1 cellular context compared by ENCODE assay signal in the genomic region with DNA sequence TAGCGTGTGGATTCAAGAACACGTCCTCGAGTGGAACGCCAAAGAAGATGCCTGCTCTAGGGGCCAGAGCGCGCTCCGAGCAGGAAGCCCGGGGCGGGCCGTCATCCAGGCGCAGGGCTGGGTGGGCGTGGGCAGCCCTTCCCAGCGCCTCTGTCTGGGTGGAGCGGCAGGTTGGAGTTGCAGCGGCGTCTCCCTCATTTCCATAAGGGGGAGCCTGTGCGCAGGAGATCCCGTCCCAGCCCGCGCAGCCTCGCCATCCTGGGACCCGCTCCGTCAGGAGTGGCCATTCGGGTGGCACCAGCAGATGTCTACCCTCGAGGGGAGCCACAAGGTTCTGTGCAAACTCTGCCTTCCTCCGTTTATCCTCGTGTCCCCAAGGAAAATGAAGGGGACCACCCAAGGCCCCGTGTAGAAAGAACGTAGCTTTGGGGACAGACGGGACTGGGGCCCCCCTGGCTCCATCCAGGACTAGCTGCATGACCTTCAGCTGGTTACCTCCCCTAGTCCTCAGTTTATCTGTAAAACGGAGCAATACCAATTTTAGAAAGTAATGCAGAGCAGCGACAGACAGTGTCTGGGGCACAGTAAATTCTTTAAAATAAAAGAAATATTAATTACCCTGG.
TF ChIP-seq lines count a peak whose summit lies in the region.

No MANE protein-coding gene starts in this region.

TF ChIP-seq in HEK293, 187 proteins besides CTCF, POLR2A, EP300 and RAD21 (continued from another document):
- TF ChIP-seq, protein P1, sequence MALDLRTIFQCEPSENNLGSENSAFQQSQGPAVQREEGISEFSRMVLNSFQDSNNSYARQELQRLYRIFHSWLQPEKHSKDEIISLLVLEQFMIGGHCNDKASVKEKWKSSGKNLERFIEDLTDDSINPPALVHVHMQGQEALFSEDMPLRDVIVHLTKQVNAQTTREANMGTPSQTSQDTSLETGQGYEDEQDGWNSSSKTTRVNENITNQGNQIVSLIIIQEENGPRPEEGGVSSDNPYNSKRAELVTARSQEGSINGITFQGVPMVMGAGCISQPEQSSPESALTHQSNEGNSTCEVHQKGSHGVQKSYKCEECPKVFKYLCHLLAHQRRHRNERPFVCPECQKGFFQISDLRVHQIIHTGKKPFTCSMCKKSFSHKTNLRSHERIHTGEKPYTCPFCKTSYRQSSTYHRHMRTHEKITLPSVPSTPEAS (tag by site-specific recombination; IDR thresholded peaks at IDR 0.05), result no peak
- TF ChIP-seq, protein P2, sequence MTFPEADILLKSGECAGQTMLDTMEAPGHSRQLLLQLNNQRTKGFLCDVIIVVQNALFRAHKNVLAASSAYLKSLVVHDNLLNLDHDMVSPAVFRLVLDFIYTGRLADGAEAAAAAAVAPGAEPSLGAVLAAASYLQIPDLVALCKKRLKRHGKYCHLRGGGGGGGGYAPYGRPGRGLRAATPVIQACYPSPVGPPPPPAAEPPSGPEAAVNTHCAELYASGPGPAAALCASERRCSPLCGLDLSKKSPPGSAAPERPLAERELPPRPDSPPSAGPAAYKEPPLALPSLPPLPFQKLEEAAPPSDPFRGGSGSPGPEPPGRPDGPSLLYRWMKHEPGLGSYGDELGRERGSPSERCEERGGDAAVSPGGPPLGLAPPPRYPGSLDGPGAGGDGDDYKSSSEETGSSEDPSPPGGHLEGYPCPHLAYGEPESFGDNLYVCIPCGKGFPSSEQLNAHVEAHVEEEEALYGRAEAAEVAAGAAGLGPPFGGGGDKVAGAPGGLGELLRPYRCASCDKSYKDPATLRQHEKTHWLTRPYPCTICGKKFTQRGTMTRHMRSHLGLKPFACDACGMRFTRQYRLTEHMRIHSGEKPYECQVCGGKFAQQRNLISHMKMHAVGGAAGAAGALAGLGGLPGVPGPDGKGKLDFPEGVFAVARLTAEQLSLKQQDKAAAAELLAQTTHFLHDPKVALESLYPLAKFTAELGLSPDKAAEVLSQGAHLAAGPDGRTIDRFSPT (tag by site-specific recombination; IDR thresholded peaks at IDR 0.05), result peak; percentile 44; the same call in 1 of the 2 replicates
- TF ChIP-seq, protein P3, sequence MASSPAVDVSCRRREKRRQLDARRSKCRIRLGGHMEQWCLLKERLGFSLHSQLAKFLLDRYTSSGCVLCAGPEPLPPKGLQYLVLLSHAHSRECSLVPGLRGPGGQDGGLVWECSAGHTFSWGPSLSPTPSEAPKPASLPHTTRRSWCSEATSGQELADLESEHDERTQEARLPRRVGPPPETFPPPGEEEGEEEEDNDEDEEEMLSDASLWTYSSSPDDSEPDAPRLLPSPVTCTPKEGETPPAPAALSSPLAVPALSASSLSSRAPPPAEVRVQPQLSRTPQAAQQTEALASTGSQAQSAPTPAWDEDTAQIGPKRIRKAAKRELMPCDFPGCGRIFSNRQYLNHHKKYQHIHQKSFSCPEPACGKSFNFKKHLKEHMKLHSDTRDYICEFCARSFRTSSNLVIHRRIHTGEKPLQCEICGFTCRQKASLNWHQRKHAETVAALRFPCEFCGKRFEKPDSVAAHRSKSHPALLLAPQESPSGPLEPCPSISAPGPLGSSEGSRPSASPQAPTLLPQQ (tag by site-specific recombination; IDR thresholded peaks at IDR 0.05), result 0 out of 2 replicates have a peak, but pooled peaks have one; percentile 20
- peak; percentile 75; the same call in 1 of the 2 replicates for TF ChIP-seq KLF1 (tag by site-specific recombination; IDR thresholded peaks at IDR 0.05)
- peak; percentile 68 for TF ChIP-seq ZFHX2 (tag by site-specific recombination; conservative IDR thresholded peaks at IDR 0.05)
- 0 out of 2 replicates have a peak, but pooled peaks have one; percentile 39 for TF ChIP-seq ZNF600 (tag by site-specific recombination; IDR thresholded peaks at IDR 0.05)
